Comparison of ENCODE assay signal across 19 cellular contexts in genomic region chr14:51121096-51121495, GRCh38.
"Had no signal": no experiment of that assay in that cellular context is flagged by ENCODE, and none has a peak within 500 bp of the region (broad histone marks: within the 10 kb centered on the region; RNA-seq: fewer than 3 reads in every experiment).

No MANE protein-coding gene starts in this region.

- H3K4me3 Mint-ChIP-seq: activated B cell treated with CpG ODN at 0.5 μM for 24 hours; activated CD4-positive, alpha-beta T cell treated with anti-CD3 and anti-CD28 coated beads, Interleukin-2, amount 10 ng/mL, durations not matched to agents 24 days and 14 days; immature natural killer cell; natural killer cell; T-cell had no signal

- ATAC-seq: left colon, natural killer cell, right lobe of liver, T-cell had no signal

- H3K27ac ChIP-seq: coronary artery, epithelial cell of prostate, prostate gland, right lobe of liver, suprapubic skin had no signal

- H3K9me3 ChIP-seq: prostate gland, right lobe of liver, suprapubic skin had no signal

- H3K4me3 ChIP-seq: coronary artery, prostate gland, right lobe of liver, suprapubic skin had no signal

- H3K36me3 Mint-ChIP-seq: immature natural killer cell, natural killer cell, T-cell, type B pancreatic cell had no signal

- H3K36me3 ChIP-seq: prostate gland, right lobe of liver, suprapubic skin had no signal

- DNase-seq: activated B cell treated with CpG ODN at 0.5 μM for 24 hours; activated CD4-positive, alpha-beta T cell treated with anti-CD3 and anti-CD28 coated beads, Interleukin-2, amount 10 ng/mL, durations not matched to agents 24 days and 14 days; activated CD8-positive, alpha-beta memory T cell treated with anti-CD3 and anti-CD28 coated beads for 24 hours; activated naive CD4-positive, alpha-beta T cell treated with Interleukin-2 at 50 U/mL for 16 hours; caudate nucleus; effector memory CD4-positive, alpha-beta T cell; immature natural killer cell; left colon; natural killer cell; occipital lobe; right lobe of liver; stimulated activated CD4-positive, alpha-beta T cell treated with anti-CD3 and anti-CD28 coated beads, Interleukin-12 subunit alpha, Interleukin-12 subunit beta, amount 100 ng/mL, for 4 hours; stimulated activated naive CD4-positive, alpha-beta T cell treated with Interleukin-2 at 50 U/mL for 16 hours; T-cell had no signal

- H3K27me3 Mint-ChIP-seq: activated B cell treated with CpG ODN at 0.5 μM for 24 hours, type B pancreatic cell had no signal

- H3K4me1 Mint-ChIP-seq: activated B cell treated with CpG ODN at 0.5 μM for 24 hours; activated CD4-positive, alpha-beta T cell treated with anti-CD3 and anti-CD28 coated beads, Interleukin-2, amount 10 ng/mL, durations not matched to agents 24 days and 14 days; immature natural killer cell; natural killer cell; T-cell had no signal

- H3K4me1 ChIP-seq: prostate gland, right lobe of liver, suprapubic skin had no signal

- H3K27me3 ChIP-seq: right lobe of liver, suprapubic skin had no signal

- H3K9me3 Mint-ChIP-seq: activated B cell treated with CpG ODN at 0.5 μM for 24 hours; activated CD4-positive, alpha-beta T cell treated with anti-CD3 and anti-CD28 coated beads, Interleukin-2, amount 10 ng/mL, durations not matched to agents 24 days and 14 days; immature natural killer cell; natural killer cell; T-cell; type B pancreatic cell had no signal

- H3K27ac Mint-ChIP-seq: activated B cell treated with CpG ODN at 0.5 μM for 24 hours; activated CD4-positive, alpha-beta T cell treated with anti-CD3 and anti-CD28 coated beads, Interleukin-2, amount 10 ng/mL, durations not matched to agents 24 days and 14 days; immature natural killer cell; natural killer cell; T-cell had no signal
